ENCODE assay signal across 21 cellular contexts in the genomic region with DNA sequence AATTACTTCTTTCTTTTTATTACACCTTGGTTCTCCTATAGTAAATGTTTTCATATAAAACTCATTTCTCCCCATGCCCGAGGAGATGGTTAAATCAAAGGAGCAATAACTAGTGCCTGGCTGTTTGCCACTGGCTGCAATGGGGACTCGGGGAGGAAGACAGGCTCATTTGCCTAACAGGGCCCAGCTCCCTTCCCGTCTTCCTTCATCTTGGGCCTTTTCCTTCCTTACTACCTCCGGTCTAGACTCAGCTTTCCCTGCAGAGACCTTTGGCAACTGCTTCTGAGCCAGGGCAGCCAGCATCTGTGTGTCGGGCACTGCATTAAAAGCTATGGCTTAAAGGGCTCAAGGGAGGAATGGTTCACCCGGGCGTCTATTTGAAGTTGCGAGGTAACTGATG.
DNase-seq lines count a peak whose midpoint lies in the region; ATAC-seq, FAIRE-seq and TF ChIP-seq lines count a peak whose summit lies in the region.
"Had no signal": no experiment of that assay in that cellular context is flagged by ENCODE, and none has a peak within 500 bp of the region (broad histone marks: within the 10 kb centered on the region; RNA-seq: fewer than 3 reads in every experiment).

No MANE protein-coding gene starts in this region.

- H3K27me3 Mint-ChIP-seq in astrocyte (ENCODE audit: low read depth, unreplicated experiment) (no peaks in the 10 kb centered on the region), osteocyte (ENCODE audit: unreplicated experiment) (no peaks in the 10 kb centered on the region)
- H3K27me3 Mint-ChIP-seq: activated CD4-positive, alpha-beta T cell treated with anti-CD3 and anti-CD28 coated beads for 36 hours; activated T-cell treated with anti-CD3 and anti-CD28 coated beads, Interleukin-2, amount 50 U/mL, for 24 hours; T-cell had no signal

- TF ChIP-seq CTCF in astrocyte (IDR thresholded peaks at IDR 0.05; ENCODE audit: insufficient read depth, low read depth, low read length) (no peak), fibroblast of lung (conservative IDR thresholded peaks at IDR 0.05 in 1 of 2, IDR thresholded peaks at IDR 0.05 in 1 of 2; ENCODE audit: low read depth in 1 of 2, low read length in 2 of 2) (no peak), osteocyte (IDR thresholded peaks at IDR 0.05) (no peak), uterus (IDR thresholded peaks at IDR 0.05) (no peak), left lung (IDR thresholded peaks at IDR 0.05) (no peak)

- H3K27ac ChIP-seq in astrocyte (ENCODE audit: low read depth, low read length) (peak overlapping the region; percentile 18), fibroblast of lung (ENCODE audit: insufficient read depth, low read length) (peak overlapping the region; percentile 10), uterus (peak overlapping the region; percentile 39 to 97), left lung (no peak overlapping the region)

- H3K27ac Mint-ChIP-seq in astrocyte (ENCODE audit: unreplicated experiment): peak overlapping the region; percentile 86
- H3K27ac Mint-ChIP-seq in osteocyte (ENCODE audit: unreplicated experiment): peak overlapping the region; percentile 68
- H3K27ac Mint-ChIP-seq: activated CD4-positive, alpha-beta T cell treated with anti-CD3 and anti-CD28 coated beads for 36 hours; activated T-cell treated with anti-CD3 and anti-CD28 coated beads, Interleukin-2, amount 50 U/mL, for 24 hours; CD4-positive, CD25-positive, alpha-beta regulatory T cell; endodermal cell; T-cell had no signal

- no peak overlapping the region for H3K4me2 ChIP-seq in astrocyte (ENCODE audit: low read length)
- no peak overlapping the region for H3K4me2 ChIP-seq in fibroblast of lung (ENCODE audit: extremely low read depth, insufficient read depth, low read length)

- H2AFZ ChIP-seq in astrocyte (ENCODE audit: low read depth, low read length) (no peak overlapping the region), fibroblast of lung (ENCODE audit: low read length) (no peak overlapping the region)

- no peak for ATAC-seq in left lung
- ATAC-seq: activated CD4-positive, alpha-beta T cell treated with anti-CD3 and anti-CD28 coated beads for 36 hours; T-cell had no signal

- H3K27me3 ChIP-seq in astrocyte (ENCODE audit: insufficient read depth, low read length): no peaks in the 10 kb centered on the region
- H3K27me3 ChIP-seq in fibroblast of lung (ENCODE audit: control insufficient read depth, insufficient read depth, low read length): no peaks in the 10 kb centered on the region
- H3K27me3 ChIP-seq in uterus: no peaks in the 10 kb centered on the region
- H3K27me3 ChIP-seq in left lung: no peaks in the 10 kb centered on the region

- intact Hi-C loops in uterus (cut with DNase I; ENCODE audit: low total_unique reads): no loop called here
- intact Hi-C loops in left lung (cut with DNase I): no loop called here

- H3K4me1 ChIP-seq in astrocyte (ENCODE audit: insufficient read depth, low read length): peaks cover 13% of the 10 kb centered on the region
- H3K4me1 ChIP-seq in fibroblast of lung (ENCODE audit: control insufficient read depth, extremely low read depth, insufficient read depth, low read length): peaks cover 4% of the 10 kb centered on the region
- peaks cover 0 to 12% of the 10 kb centered on the region in 2 donors for H3K4me1 ChIP-seq in uterus
- H3K4me1 ChIP-seq in left lung: peaks cover 0 to 3% of the 10 kb centered on the region in 2 donors

- no peak overlapping the region for H3K4me3 ChIP-seq in astrocyte (ENCODE audit: insufficient read depth, low read depth, low read length)
- H3K4me3 ChIP-seq in fibroblast of lung (replicated peaks in 1 of 4; ENCODE audit: control extremely low read depth in 1 of 4, insufficient read depth in 1 of 4, low read depth in 3 of 4, low read length in 4 of 4): no peak overlapping the region
- no peak overlapping the region for H3K4me3 ChIP-seq in uterus
- no peak overlapping the region for H3K4me3 ChIP-seq in left lung

- DNase-seq in astrocyte (ENCODE audit: low read depth): no peak
- DNase-seq in fibroblast of lung (ENCODE audit: low read depth in 2 of 2): no peak
- no peak for DNase-seq in osteocyte (ENCODE audit: extremely low spot score, unreplicated experiment)
- DNase-seq in uterus: no peak
- no peak for DNase-seq in left lung
- no peak for DNase-seq in NCI-H82 treated with DMSO at 0.1 percent for 48 hours (lab: John Stamatoyannopoulos, UW; ENCODE audit: unreplicated experiment)
- DNase-seq in GDM1 (lab: John Stamatoyannopoulos, UW): no peak
- DNase-seq: activated CD4-positive, alpha-beta T cell treated with anti-CD3 and anti-CD28 coated beads for 36 hours; activated CD8-positive, alpha-beta memory T cell treated with anti-CD3 and anti-CD28 coated beads for 24 hours; activated naive CD4-positive, alpha-beta T cell; activated T-cell treated with anti-CD3 and anti-CD28 coated beads, Interleukin-2, amount 50 U/mL, for 24 hours; CD4-positive, CD25-positive, alpha-beta regulatory T cell; endodermal cell; GOT3; NCI-H1092 treated with DMSO at 0.1 percent for 48 hours; NCI-H2081 treated with DMSO at 0.1 percent for 48 hours; NCI-H82; retina; SIG-M5; stimulated activated CD8-positive, alpha-beta memory T cell treated with anti-CD3 and anti-CD28 coated beads, Interleukin-4, amount 100 ng/mL, for 48 hours; T-cell had no signal

- TF ChIP-seq POLR2A in uterus (IDR thresholded peaks at IDR 0.05): no peak

- peaks cover 40% of the 10 kb centered on the region for H3K36me3 Mint-ChIP-seq in astrocyte (ENCODE audit: low read depth, unreplicated experiment)
- H3K36me3 Mint-ChIP-seq in osteocyte (ENCODE audit: unreplicated experiment): peaks cover 70% of the 10 kb centered on the region
- H3K36me3 Mint-ChIP-seq: T-cell had no signal

- H3K9me3 ChIP-seq in astrocyte (ENCODE audit: insufficient read depth, low read depth, low read length) (no peaks in the 10 kb centered on the region), fibroblast of lung (ENCODE audit: control insufficient read depth, insufficient read depth, low read depth, low read length) (no peaks in the 10 kb centered on the region), uterus (no peaks in the 10 kb centered on the region), left lung (no peaks in the 10 kb centered on the region)

- H4K20me1 ChIP-seq in astrocyte (ENCODE audit: insufficient read depth, low read length) (peaks cover 91% of the 10 kb centered on the region), fibroblast of lung (ENCODE audit: control insufficient read depth, extremely low read depth, insufficient read depth, low read length) (no peaks in the 10 kb centered on the region)

- H3K79me2 ChIP-seq in astrocyte (ENCODE audit: insufficient read depth, low read length) (peaks cover 100% of the 10 kb centered on the region), fibroblast of lung (ENCODE audit: control insufficient read depth, insufficient read depth, low read length) (peaks cover 61% of the 10 kb centered on the region)

- peaks cover 88% of the 10 kb centered on the region for H3K4me1 Mint-ChIP-seq in astrocyte (ENCODE audit: low read depth, unreplicated experiment)
- H3K4me1 Mint-ChIP-seq in osteocyte (ENCODE audit: unreplicated experiment): peaks cover 70% of the 10 kb centered on the region
- H3K4me1 Mint-ChIP-seq: CD4-positive, CD25-positive, alpha-beta regulatory T cell had no signal

- H3K9ac ChIP-seq in astrocyte (ENCODE audit: low read length) (peak overlapping the region; percentile 13), fibroblast of lung (ENCODE audit: insufficient read depth, low read length) (no peak overlapping the region)

- H3K36me3 ChIP-seq in astrocyte (ENCODE audit: insufficient read depth, low read length) (peaks cover 57% of the 10 kb centered on the region), fibroblast of lung (ENCODE audit: control insufficient read depth, insufficient read depth, low read length) (peaks cover 6% of the 10 kb centered on the region), uterus (no peaks in the 10 kb centered on the region), left lung (no peaks in the 10 kb centered on the region)

- no peak for FAIRE-seq in astrocyte (lab: Jason Lieb, UNC)

- H3K4me3 Mint-ChIP-seq in astrocyte (ENCODE audit: unreplicated experiment) (no peak overlapping the region), osteocyte (ENCODE audit: unreplicated experiment) (no peak overlapping the region)
- H3K4me3 Mint-ChIP-seq: activated CD4-positive, alpha-beta T cell treated with anti-CD3 and anti-CD28 coated beads for 36 hours; activated T-cell treated with anti-CD3 and anti-CD28 coated beads, Interleukin-2, amount 50 U/mL, for 24 hours; CD4-positive, CD25-positive, alpha-beta regulatory T cell; endodermal cell; T-cell had no signal

- no peaks in the 10 kb centered on the region for H3K9me3 Mint-ChIP-seq in astrocyte (ENCODE audit: unreplicated experiment)
- H3K9me3 Mint-ChIP-seq in osteocyte (ENCODE audit: unreplicated experiment): no peaks in the 10 kb centered on the region
- H3K9me3 Mint-ChIP-seq: activated T-cell treated with anti-CD3 and anti-CD28 coated beads, Interleukin-2, amount 50 U/mL, for 24 hours; T-cell had no signal

Comparison
In these comparisons a context has a peak if more than half of its experiments do, and no peak if none do; other contexts are left out.
1. H3K27ac ChIP-seq: peak in astrocyte (single experiment), fibroblast of lung (single experiment) and uterus (2 of 2); none in left lung (0 of 2).